ENCODE assay signal across 14 cellular contexts in genomic region chr12:2335109-2335508, GRCh38.
DNase-seq lines count a peak whose midpoint lies in the region; ATAC-seq and TF ChIP-seq lines count a peak whose summit lies in the region.
"Had no signal": no experiment of that assay in that cellular context is flagged by ENCODE, and none has a peak within 500 bp of the region (broad histone marks: within the 10 kb centered on the region; RNA-seq: fewer than 3 reads in every experiment).

No MANE protein-coding gene starts in this region.

- ATAC-seq in left cardiac atrium, result no peak
- ATAC-seq in GM23338, result no peak
- ATAC-seq: left lung had no signal

- no peak overlapping the region for H2AFZ ChIP-seq in GM23338

- H3K9me3 ChIP-seq in cardiac muscle cell (ENCODE audit: low read depth) (no peaks in the 10 kb centered on the region), SK-N-MC (ENCODE audit: low read depth, low read length) (no peaks in the 10 kb centered on the region), mesodermal cell (ENCODE audit: control insufficient read depth, low read length) (no peaks in the 10 kb centered on the region), uterus (no peaks in the 10 kb centered on the region), suprapubic skin (no peaks in the 10 kb centered on the region)
- H3K9me3 ChIP-seq: left lung had no signal

- no peak overlapping the region for H3K4me2 ChIP-seq in GM23338

- no peak overlapping the region for H3K9ac ChIP-seq in SK-N-MC (ENCODE audit: insufficient read length)

- H3K4me3 Mint-ChIP-seq in GM23338, result no peak overlapping the region
- H3K4me3 Mint-ChIP-seq in Calu3 (ENCODE audit: low read depth, unreplicated experiment), result no peak overlapping the region

- H3K27me3 Mint-ChIP-seq in GM23338 (ENCODE audit: insufficient read depth, low read depth, poor library complexity) (no peaks in the 10 kb centered on the region), Calu3 (ENCODE audit: unreplicated experiment) (no peaks in the 10 kb centered on the region)

- BruUV-seq in Calu3 (replicated peaks; lab: Mats Ljungman, UMichigan), result no TSS peak

- no peak for TF ChIP-seq EP300 in suprapubic skin (IDR thresholded peaks at IDR 0.05)

- CTCF ChIA-PET in Calu3 (lab: Charles Lee), result no interaction called here

- H3K27ac Mint-ChIP-seq in GM23338 (no peak overlapping the region), Calu3 (ENCODE audit: unreplicated experiment) (no peak overlapping the region)

- intact Hi-C loops in left cardiac atrium (cut with DNase I) (no loop called here), uterus (cut with DNase I; ENCODE audit: low total_unique reads) (no loop called here), Calu3 (cut with micrococcal nuclease; ENCODE audit: unreplicated experiment) (no loop called here)

- H3K79me2 ChIP-seq in GM23338 (replicated peaks; ENCODE audit: insufficient read depth), result no peaks in the 10 kb centered on the region

- TF ChIP-seq POLR2A in uterus (IDR thresholded peaks at IDR 0.05) (no peak), suprapubic skin (IDR thresholded peaks at IDR 0.05) (no peak)

- H3K36me3 Mint-ChIP-seq in GM23338 (ENCODE audit: low read depth) (no peaks in the 10 kb centered on the region), Calu3 (ENCODE audit: insufficient read depth, unreplicated experiment) (peaks cover 9% of the 10 kb centered on the region)

- no peaks in the 10 kb centered on the region for H3F3A ChIP-seq in GM23338 (replicated peaks; ENCODE audit: low read depth)

- H3K27ac ChIP-seq in cardiac muscle cell (peak overlapping the region; percentile 99), SK-N-MC (no peak overlapping the region), mesodermal cell (ENCODE audit: low read depth, low read length, severe bottlenecking) (peak overlapping the region; percentile 91), uterus (peak overlapping the region; percentile 92 to 99), suprapubic skin (no peak overlapping the region), GM23338 (ENCODE audit: low read depth) (no peak overlapping the region)

- DNase-seq in cardiac muscle cell (ENCODE audit: low read depth in 1 of 2, low spot score in 1 of 2), result no peak
- no peak for DNase-seq in left cardiac atrium
- DNase-seq in SK-N-MC (ENCODE audit: low read depth, low spot score), result no peak
- no peak for DNase-seq in uterus
- DNase-seq in suprapubic skin (ENCODE audit: low spot score in 2 of 2), result no peak
- DNase-seq in GM23338 (ENCODE audit: low spot score), result no peak
- DNase-seq in Calu3, result no peak
- DNase-seq: DMS53; left lung; NCI-H1105; NCI-H510A treated with DMSO at 0.1 percent for 48 hours; SHP77 treated with DMSO at 0.1 percent for 48 hours; stimulated activated CD4-positive, alpha-beta T cell treated with anti-CD3 and anti-CD28 coated beads, Interleukin-15, amount 100 ng/mL, for 24 hours had no signal

- no peaks in the 10 kb centered on the region for H3K27me3 ChIP-seq in cardiac muscle cell
- H3K27me3 ChIP-seq in uterus, result no peaks in the 10 kb centered on the region
- H3K27me3 ChIP-seq in suprapubic skin, result no peaks in the 10 kb centered on the region
- H3K27me3 ChIP-seq in GM23338 (ENCODE audit: insufficient read depth), result no peaks in the 10 kb centered on the region
- H3K27me3 ChIP-seq: left lung had no signal

- peaks cover 4% of the 10 kb centered on the region; the same call in 1 of the 2 replicates for H3K9me2 ChIP-seq in GM23338 (ENCODE audit: insufficient read depth)

- no peaks in the 10 kb centered on the region for H4K20me1 ChIP-seq in GM23338 (replicated peaks; ENCODE audit: insufficient read depth)

- 91 to 96% methylated on average over 4 of the region's 5 CpGs for WGBS in mesodermal cell (ENCODE audit: insufficient coverage in 2 of 2), 2 experiments
- WGBS in suprapubic skin, result 59% methylated on average over 5 of the region's 5 CpGs

- H3K4me1 Mint-ChIP-seq in GM23338, result peaks cover 2% of the 10 kb centered on the region
- peaks cover 34% of the 10 kb centered on the region for H3K4me1 Mint-ChIP-seq in Calu3 (ENCODE audit: low read depth, unreplicated experiment)

- no peaks in the 10 kb centered on the region for H3K36me3 ChIP-seq in cardiac muscle cell
- H3K36me3 ChIP-seq in SK-N-MC (ENCODE audit: insufficient read depth, low read length), result no peaks in the 10 kb centered on the region
- no peaks in the 10 kb centered on the region for H3K36me3 ChIP-seq in mesodermal cell (ENCODE audit: control insufficient read depth, insufficient read depth, low read length)
- H3K36me3 ChIP-seq in uterus, result no peaks in the 10 kb centered on the region
- H3K36me3 ChIP-seq in suprapubic skin, result no peaks in the 10 kb centered on the region
- H3K36me3 ChIP-seq in GM23338 (ENCODE audit: insufficient read depth), result no peaks in the 10 kb centered on the region
- H3K36me3 ChIP-seq: left lung had no signal

- H3K9me3 Mint-ChIP-seq in GM23338, result no peaks in the 10 kb centered on the region
- no peaks in the 10 kb centered on the region for H3K9me3 Mint-ChIP-seq in Calu3 (ENCODE audit: low read depth, unreplicated experiment)

- H3K4me3 ChIP-seq in cardiac muscle cell (no peak overlapping the region), SK-N-MC (peak overlapping the region; percentile 40), mesodermal cell (ENCODE audit: extremely low read depth, insufficient read depth, low read length, poor library complexity, severe bottlenecking) (no peak overlapping the region), uterus (no peak overlapping the region), suprapubic skin (no peak overlapping the region), GM23338 (no peak overlapping the region)
- H3K4me3 ChIP-seq: left lung had no signal

- peaks cover 31% of the 10 kb centered on the region for H3K4me1 ChIP-seq in cardiac muscle cell (ENCODE audit: low read depth)
- H3K4me1 ChIP-seq in mesodermal cell (ENCODE audit: control insufficient read depth, insufficient read depth, low read length, poor library complexity, severe bottlenecking), result peaks cover 65% of the 10 kb centered on the region
- H3K4me1 ChIP-seq in uterus, result peaks cover 8% of the 10 kb centered on the region in 2 donors
- peaks cover 14% of the 10 kb centered on the region for H3K4me1 ChIP-seq in suprapubic skin
- H3K4me1 ChIP-seq in GM23338 (ENCODE audit: insufficient read depth), result no peaks in the 10 kb centered on the region

- TF ChIP-seq CTCF in cardiac muscle cell (IDR thresholded peaks at IDR 0.05; ENCODE audit: low read depth, low read length), result no peak
- no peak for TF ChIP-seq CTCF in uterus (IDR thresholded peaks at IDR 0.05)
- TF ChIP-seq CTCF in suprapubic skin (IDR thresholded peaks at IDR 0.05), result no peak
- no peak for TF ChIP-seq CTCF in GM23338 (conservative IDR thresholded peaks at IDR 0.05; ENCODE audit: low read depth in 2 of 2)
- TF ChIP-seq CTCF in Calu3 (IDR thresholded peaks at IDR 0.05; ENCODE audit: unreplicated experiment), result no peak

TF ChIP-seq in GM23338, 12 proteins besides CTCF, POLR2A, EP300 and RAD21 (continues in another document):
- no peak for TF ChIP-seq EZH2phosphoT487 (IDR thresholded peaks at IDR 0.05; ENCODE audit: unreplicated experiment)
- no peak for TF ChIP-seq STAT1 (IDR thresholded peaks at IDR 0.05; ENCODE audit: unreplicated experiment)
- no peak for TF ChIP-seq POLR2AphosphoS5 (IDR thresholded peaks at IDR 0.05; ENCODE audit: low read depth)
- TF ChIP-seq EZH2 (IDR thresholded peaks at IDR 0.05; ENCODE audit: low read depth, unreplicated experiment), result no peak
- TF ChIP-seq CREB1 (CRISPR knock-in tag; IDR thresholded peaks at IDR 0.05; ENCODE audit: low read depth), result no peak
- no peak for TF ChIP-seq JUNB (IDR thresholded peaks at IDR 0.05; ENCODE audit: unreplicated experiment)
- TF ChIP-seq ETS1 (IDR thresholded peaks at IDR 0.05), result no peak

Comparison
In these comparisons a context has a peak if more than half of its experiments do, and no peak if none do; other contexts are left out.
1. H3K27ac ChIP-seq: peak in cardiac muscle cell (single experiment), mesodermal cell (single experiment) and uterus (2 of 2); none in SK-N-MC (single experiment), suprapubic skin (single experiment) and GM23338 (single experiment).